ENCODE assay signal across 23 cellular contexts in the genomic region with DNA sequence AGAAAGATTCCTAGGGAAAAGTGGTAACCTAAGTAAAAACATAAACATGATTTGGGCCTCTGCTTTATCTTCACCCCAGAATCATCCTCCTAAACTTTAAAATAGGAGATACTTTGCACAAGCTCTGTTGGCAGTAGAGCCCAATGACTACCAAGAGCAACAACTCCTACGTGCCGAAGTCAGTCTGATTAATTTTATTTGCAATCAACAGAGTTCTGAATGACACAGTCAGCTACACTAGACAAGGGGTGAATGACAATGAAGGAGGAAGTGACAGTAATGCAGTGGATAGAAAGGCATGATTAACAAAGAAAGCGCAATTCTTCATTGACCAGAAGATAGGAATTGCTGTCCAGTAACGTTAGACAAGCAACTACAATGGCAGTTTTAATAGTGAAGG.
"Had no signal": no experiment of that assay in that cellular context is flagged by ENCODE, and none has a peak within 500 bp of the region (broad histone marks: within the 10 kb centered on the region; RNA-seq: fewer than 3 reads in every experiment).

No MANE protein-coding gene starts in this region.

- H3K9me3 ChIP-seq: esophagus squamous epithelium, gastrocnemius medialis, lower lobe of right lung had no signal

- H3K4me1 ChIP-seq: esophagus squamous epithelium, gastrocnemius medialis, heart left ventricle, left ventricle myocardium inferior, lower lobe of right lung had no signal

- H3K4me3 ChIP-seq: coronary artery, esophagus squamous epithelium, gastrocnemius medialis, heart left ventricle, hepatocyte, left ventricle myocardium inferior, lower lobe of right lung, mucosa of descending colon had no signal

- H3K27me3 ChIP-seq: esophagus squamous epithelium, gastrocnemius medialis, heart left ventricle, hepatocyte had no signal

- H3K36me3 ChIP-seq: esophagus squamous epithelium, gastrocnemius medialis, heart left ventricle, left ventricle myocardium inferior, lower lobe of right lung had no signal

- DNase-seq: effector CD8-positive, alpha-beta T cell; effector memory CD8-positive, alpha-beta T cell; endodermal cell; erythroblast; esophagus squamous epithelium; foreskin fibroblast; foreskin melanocyte; gastrocnemius medialis; heart left ventricle; hypothalamus; left cardiac atrium; left ventricle myocardium inferior; lower lobe of right lung; mesenchymal stem cell; mucosa of descending colon had no signal

- H3K27ac ChIP-seq: coronary artery, epithelial cell of prostate, esophagus squamous epithelium, gastrocnemius medialis, heart left ventricle, hepatocyte, left ventricle myocardium inferior, lower lobe of right lung had no signal

- ATAC-seq: effector memory CD8-positive, alpha-beta T cell; esophagus mucosa; gastrocnemius medialis; heart left ventricle; left cardiac atrium; lower lobe of right lung; mucosa of descending colon had no signal

- FAIRE-seq: colon, endometrium, islet of Langerhans, keratinocyte had no signal
